Comparison of ENCODE assay signal across 1 cellular context in the genomic region with DNA sequence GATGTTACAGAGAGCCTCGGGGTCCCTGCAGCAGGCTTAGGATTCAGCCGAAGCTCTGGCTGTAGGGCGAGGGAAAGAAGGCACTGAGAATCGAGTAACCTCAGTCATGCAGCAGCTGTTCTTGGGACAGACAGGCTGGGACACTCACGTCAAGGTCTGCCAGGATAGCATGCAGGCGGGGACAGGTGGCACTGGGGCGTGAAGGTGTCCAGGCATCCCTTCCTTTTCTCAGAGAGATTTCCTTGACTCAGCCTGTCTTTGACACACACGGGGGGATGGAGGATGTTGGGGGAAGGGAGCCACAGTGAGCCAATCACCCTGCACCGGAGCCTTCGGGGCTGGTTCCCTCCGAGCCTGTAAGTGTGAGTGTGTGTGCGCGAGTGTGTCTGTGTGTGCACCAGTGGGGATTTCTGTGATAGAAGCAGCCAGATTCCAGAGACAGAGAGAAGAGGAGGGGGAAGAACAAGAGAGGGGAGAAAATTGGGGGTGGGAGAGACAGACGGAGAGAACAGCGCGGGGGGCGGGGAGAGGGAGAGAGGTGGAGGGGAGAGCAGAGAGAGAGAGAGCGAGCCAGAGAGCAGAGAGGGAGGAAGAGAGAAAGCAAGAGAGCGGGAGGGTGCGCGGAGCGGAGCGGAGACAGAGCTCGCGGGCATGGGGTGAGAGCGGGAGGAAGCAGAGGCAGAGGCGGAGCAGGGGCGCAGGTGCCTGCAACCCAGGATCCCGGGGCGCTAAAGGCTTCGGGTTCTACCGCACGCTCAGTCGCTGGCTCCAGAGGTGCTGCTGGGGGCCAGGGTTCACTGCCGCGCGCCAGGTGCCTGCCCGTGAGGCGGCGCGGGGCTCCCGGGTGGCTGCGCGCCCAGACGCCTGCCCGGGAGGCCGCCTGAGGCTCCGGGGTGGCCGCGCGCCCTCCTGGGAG.
TF ChIP-seq lines count a peak whose summit lies in the region.

No MANE protein-coding gene starts in this region.

TF ChIP-seq in GM23338, 12 proteins besides CTCF, POLR2A, EP300 and RAD21 (continued from another document):
- TF ChIP-seq, protein P1, sequence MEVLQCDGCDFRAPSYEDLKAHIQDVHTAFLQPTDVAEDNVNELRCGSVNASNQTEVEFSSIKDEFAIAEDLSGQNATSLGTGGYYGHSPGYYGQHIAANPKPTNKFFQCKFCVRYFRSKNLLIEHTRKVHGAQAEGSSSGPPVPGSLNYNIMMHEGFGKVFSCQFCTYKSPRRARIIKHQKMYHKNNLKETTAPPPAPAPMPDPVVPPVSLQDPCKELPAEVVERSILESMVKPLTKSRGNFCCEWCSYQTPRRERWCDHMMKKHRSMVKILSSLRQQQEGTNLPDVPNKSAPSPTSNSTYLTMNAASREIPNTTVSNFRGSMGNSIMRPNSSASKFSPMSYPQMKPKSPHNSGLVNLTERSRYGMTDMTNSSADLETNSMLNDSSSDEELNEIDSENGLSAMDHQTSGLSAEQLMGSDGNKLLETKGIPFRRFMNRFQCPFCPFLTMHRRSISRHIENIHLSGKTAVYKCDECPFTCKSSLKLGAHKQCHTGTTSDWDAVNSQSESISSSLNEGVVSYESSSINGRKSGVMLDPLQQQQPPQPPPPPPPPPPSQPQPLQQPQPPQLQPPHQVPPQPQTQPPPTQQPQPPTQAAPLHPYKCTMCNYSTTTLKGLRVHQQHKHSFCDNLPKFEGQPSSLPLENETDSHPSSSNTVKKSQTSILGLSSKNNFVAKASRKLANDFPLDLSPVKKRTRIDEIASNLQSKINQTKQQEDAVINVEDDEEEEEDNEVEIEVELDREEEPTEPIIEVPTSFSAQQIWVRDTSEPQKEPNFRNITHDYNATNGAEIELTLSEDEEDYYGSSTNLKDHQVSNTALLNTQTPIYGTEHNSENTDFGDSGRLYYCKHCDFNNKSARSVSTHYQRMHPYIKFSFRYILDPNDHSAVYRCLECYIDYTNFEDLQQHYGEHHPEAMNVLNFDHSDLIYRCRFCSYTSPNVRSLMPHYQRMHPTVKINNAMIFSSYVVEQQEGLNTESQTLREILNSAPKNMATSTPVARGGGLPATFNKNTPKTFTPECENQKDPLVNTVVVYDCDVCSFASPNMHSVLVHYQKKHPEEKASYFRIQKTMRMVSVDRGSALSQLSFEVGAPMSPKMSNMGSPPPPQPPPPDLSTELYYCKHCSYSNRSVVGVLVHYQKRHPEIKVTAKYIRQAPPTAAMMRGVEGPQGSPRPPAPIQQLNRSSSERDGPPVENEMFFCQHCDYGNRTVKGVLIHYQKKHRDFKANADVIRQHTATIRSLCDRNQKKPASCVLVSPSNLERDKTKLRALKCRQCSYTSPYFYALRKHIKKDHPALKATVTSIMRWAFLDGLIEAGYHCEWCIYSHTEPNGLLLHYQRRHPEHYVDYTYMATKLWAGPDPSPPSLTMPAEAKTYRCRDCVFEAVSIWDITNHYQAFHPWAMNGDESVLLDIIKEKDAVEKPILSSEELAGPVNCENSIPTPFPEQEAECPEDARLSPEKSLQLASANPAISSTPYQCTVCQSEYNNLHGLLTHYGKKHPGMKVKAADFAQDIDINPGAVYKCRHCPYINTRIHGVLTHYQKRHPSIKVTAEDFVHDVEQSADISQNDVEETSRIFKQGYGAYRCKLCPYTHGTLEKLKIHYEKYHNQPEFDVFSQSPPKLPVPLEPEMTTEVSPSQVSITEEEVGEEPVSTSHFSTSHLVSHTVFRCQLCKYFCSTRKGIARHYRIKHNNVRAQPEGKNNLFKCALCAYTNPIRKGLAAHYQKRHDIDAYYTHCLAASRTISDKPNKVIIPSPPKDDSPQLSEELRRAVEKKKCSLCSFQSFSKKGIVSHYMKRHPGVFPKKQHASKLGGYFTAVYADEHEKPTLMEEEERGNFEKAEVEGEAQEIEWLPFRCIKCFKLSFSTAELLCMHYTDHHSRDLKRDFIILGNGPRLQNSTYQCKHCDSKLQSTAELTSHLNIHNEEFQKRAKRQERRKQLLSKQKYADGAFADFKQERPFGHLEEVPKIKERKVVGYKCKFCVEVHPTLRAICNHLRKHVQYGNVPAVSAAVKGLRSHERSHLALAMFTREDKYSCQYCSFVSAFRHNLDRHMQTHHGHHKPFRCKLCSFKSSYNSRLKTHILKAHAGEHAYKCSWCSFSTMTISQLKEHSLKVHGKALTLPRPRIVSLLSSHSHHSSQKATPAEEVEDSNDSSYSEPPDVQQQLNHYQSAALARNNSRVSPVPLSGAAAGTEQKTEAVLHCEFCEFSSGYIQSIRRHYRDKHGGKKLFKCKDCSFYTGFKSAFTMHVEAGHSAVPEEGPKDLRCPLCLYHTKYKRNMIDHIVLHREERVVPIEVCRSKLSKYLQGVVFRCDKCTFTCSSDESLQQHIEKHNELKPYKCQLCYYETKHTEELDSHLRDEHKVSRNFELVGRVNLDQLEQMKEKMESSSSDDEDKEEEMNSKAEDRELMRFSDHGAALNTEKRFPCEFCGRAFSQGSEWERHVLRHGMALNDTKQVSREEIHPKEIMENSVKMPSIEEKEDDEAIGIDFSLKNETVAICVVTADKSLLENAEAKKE (CRISPR knock-in tag; IDR thresholded peaks at IDR 0.05) = no peak
- TF ChIP-seq STAT1 (IDR thresholded peaks at IDR 0.05; ENCODE audit: unreplicated experiment) (no peak), ZNF114 (CRISPR knock-in tag; IDR thresholded peaks at IDR 0.05) (no peak), CREB1 (CRISPR knock-in tag; IDR thresholded peaks at IDR 0.05; ENCODE audit: low read depth) (no peak), ZNF331 (CRISPR knock-in tag; IDR thresholded peaks at IDR 0.05; ENCODE audit: low read depth) (no peak), EZH2 (IDR thresholded peaks at IDR 0.05; ENCODE audit: low read depth, unreplicated experiment) (no peak), JUNB (IDR thresholded peaks at IDR 0.05; ENCODE audit: unreplicated experiment) (no peak), POLR2AphosphoS5 (IDR thresholded peaks at IDR 0.05; ENCODE audit: low read depth) (no peak)
- TF ChIP-seq, protein P2, sequence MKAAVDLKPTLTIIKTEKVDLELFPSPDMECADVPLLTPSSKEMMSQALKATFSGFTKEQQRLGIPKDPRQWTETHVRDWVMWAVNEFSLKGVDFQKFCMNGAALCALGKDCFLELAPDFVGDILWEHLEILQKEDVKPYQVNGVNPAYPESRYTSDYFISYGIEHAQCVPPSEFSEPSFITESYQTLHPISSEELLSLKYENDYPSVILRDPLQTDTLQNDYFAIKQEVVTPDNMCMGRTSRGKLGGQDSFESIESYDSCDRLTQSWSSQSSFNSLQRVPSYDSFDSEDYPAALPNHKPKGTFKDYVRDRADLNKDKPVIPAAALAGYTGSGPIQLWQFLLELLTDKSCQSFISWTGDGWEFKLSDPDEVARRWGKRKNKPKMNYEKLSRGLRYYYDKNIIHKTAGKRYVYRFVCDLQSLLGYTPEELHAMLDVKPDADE (IDR thresholded peaks at IDR 0.05) = no peak
TF ChIP-seq in GM23338: peak in this region for 0.
